Comparison of ENCODE assay signal across 2 cellular contexts in the genomic region with DNA sequence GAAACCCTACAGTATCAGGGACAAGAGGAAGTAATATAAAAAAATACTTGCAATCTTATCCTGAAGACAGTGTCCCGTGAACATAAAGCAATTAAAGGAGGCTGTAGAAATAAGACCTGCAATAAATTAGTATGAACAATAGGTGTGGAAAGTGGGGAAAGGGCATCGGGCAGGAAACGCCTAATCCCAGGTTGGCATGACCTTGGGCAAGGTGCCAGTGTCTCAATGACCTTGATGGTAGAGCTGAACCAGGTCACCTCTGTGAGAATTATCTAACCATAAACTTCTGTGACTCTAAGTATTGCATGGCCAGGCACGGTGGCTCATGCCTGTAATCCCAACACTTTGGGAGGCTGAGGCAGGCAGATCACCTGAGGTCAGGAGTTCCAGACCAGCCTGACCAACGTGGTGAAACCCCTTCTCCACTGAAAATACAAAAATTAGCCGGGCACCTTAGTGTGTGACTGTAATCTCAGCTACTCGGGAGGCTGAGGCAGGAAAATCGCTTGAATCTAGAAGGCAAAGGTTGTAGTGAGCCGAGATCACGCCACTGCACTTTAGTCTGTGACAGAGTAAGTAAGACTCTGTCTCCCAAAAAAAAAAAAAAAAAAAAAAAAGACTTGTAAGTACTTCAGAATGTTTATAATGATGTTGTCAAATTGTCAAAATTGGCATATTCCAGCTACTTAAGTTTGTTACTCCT.
TF ChIP-seq lines count a peak whose summit lies in the region.

No MANE protein-coding gene starts in this region.

TF ChIP-seq in Ishikawa, 13 proteins besides CTCF, POLR2A, EP300 and RAD21 (continued from another document):
- no peak for TF ChIP-seq EGR1 (IDR thresholded peaks at IDR 0.05)
- TF ChIP-seq TCF12 (IDR thresholded peaks at IDR 0.05; ENCODE audit: low read depth), result peak; percentile 95
- no peak for TF ChIP-seq TAF1 (IDR thresholded peaks at IDR 0.05; ENCODE audit: low read depth)
- TF ChIP-seq FOXM1 (IDR thresholded peaks at IDR 0.05; ENCODE audit: borderline replicate concordance, low read depth), result peak; percentile 95
- TF ChIP-seq, protein P1, sequence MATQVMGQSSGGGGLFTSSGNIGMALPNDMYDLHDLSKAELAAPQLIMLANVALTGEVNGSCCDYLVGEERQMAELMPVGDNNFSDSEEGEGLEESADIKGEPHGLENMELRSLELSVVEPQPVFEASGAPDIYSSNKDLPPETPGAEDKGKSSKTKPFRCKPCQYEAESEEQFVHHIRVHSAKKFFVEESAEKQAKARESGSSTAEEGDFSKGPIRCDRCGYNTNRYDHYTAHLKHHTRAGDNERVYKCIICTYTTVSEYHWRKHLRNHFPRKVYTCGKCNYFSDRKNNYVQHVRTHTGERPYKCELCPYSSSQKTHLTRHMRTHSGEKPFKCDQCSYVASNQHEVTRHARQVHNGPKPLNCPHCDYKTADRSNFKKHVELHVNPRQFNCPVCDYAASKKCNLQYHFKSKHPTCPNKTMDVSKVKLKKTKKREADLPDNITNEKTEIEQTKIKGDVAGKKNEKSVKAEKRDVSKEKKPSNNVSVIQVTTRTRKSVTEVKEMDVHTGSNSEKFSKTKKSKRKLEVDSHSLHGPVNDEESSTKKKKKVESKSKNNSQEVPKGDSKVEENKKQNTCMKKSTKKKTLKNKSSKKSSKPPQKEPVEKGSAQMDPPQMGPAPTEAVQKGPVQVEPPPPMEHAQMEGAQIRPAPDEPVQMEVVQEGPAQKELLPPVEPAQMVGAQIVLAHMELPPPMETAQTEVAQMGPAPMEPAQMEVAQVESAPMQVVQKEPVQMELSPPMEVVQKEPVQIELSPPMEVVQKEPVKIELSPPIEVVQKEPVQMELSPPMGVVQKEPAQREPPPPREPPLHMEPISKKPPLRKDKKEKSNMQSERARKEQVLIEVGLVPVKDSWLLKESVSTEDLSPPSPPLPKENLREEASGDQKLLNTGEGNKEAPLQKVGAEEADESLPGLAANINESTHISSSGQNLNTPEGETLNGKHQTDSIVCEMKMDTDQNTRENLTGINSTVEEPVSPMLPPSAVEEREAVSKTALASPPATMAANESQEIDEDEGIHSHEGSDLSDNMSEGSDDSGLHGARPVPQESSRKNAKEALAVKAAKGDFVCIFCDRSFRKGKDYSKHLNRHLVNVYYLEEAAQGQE (IDR thresholded peaks at IDR 0.05; ENCODE audit: low read depth), result no peak
- peak; percentile 91 for TF ChIP-seq NFIC (IDR thresholded peaks at IDR 0.05)
- no peak for TF ChIP-seq CREB1 (IDR thresholded peaks at IDR 0.05; ENCODE audit: low read depth)
- no peak; the same call in 1 of the 2 replicates for TF ChIP-seq CEBPB (IDR thresholded peaks at IDR 0.05)
- TF ChIP-seq ZBTB7A (IDR thresholded peaks at IDR 0.05; ENCODE audit: low read depth), result no peak
TF ChIP-seq in Ishikawa: peak in this region for 4.

TF ChIP-seq in neural cell, 6 proteins besides CTCF, POLR2A, EP300 and RAD21:
- TF ChIP-seq, protein P1 (IDR thresholded peaks at IDR 0.05; ENCODE audit: borderline replicate concordance), result no peak
- TF ChIP-seq EZH2 (IDR thresholded peaks at IDR 0.05; ENCODE audit: borderline replicate concordance, insufficient read depth, low read length, poor library complexity, severe bottlenecking) (no peak), SMC3 (conservative IDR thresholded peaks at IDR 0.05; ENCODE audit: poor library complexity) (no peak), MXI1 (conservative IDR thresholded peaks at IDR 0.05; ENCODE audit: poor library complexity, severe bottlenecking) (no peak), TAF1 (IDR thresholded peaks at IDR 0.05; ENCODE audit: low read depth) (no peak), POLR2AphosphoS5 (IDR thresholded peaks at IDR 0.05) (no peak)
